ENCODE assay signal across 1 cellular context in genomic region chr19:2427323-2428026, GRCh38.
TF ChIP-seq lines count a peak whose summit lies in the region.

Gene TIMM13 (minus strand): TSS chr19:2427586. CDS start chr19:2427533, 53 bp downstream.

TF ChIP-seq in K562, 482 proteins besides CTCF, POLR2A, EP300 and RAD21 (continued from another document):
- TF ChIP-seq THAP7 (CRISPR knock-in tag; IDR thresholded peaks at IDR 0.05) (no peak), RBM39 (optimal IDR thresholded peaks at IDR 0.05; ENCODE audit: low read depth, low read length) (no peak), CGGBP1 (CRISPR knock-in tag; IDR thresholded peaks at IDR 0.05) (0 out of 2 replicates have a peak, but pooled peaks have one; percentile 28), CEBPZ (IDR thresholded peaks at IDR 0.05; ENCODE audit: borderline replicate concordance, low read depth, low read length) (no peak), FOXP1 (CRISPR knock-in tag; IDR thresholded peaks at IDR 0.05) (peak; percentile 32; the same call in 1 of the 2 replicates), HIVEP1 (CRISPR knock-in tag; IDR thresholded peaks at IDR 0.05) (0 out of 2 replicates have a peak, but pooled peaks have one; percentile 67), CREB3 (tag; conservative IDR thresholded peaks at IDR 0.05; ENCODE audit: low read depth) (no peak), ILF3 (IDR thresholded peaks at IDR 0.05; ENCODE audit: borderline replicate concordance) (no peak), MCM7 (IDR thresholded peaks at IDR 0.05) (no peak), ZNF280A (IDR thresholded peaks at IDR 0.05; ENCODE audit: low read depth, partially characterized antibody) (no peak), ZFP1 (CRISPR knock-in tag; IDR thresholded peaks at IDR 0.05) (no peak), CBX3 (IDR thresholded peaks at IDR 0.05; ENCODE audit: borderline replicate concordance in 1 of 2, low read length in 2 of 2) (no peak), HSF4 (CRISPR knock-in tag; IDR thresholded peaks at IDR 0.05; ENCODE audit: borderline replicate concordance) (no peak), VEZF1 (CRISPR knock-in tag; IDR thresholded peaks at IDR 0.05) (peak; percentile 35), RAD51 (IDR thresholded peaks at IDR 0.05; ENCODE audit: borderline replicate concordance, low read depth) (peak; percentile 98), ATF3 (IDR thresholded peaks at IDR 0.05) (peak; percentile 76), ATF3 (CRISPR knock-in tag; conservative IDR thresholded peaks at IDR 0.05) (no peak; the same call in none of the 2 replicates), PML (IDR thresholded peaks at IDR 0.05; ENCODE audit: low read length) (peak; percentile 79; the same call in 1 of the 2 replicates)
- TF ChIP-seq, protein P1, sequence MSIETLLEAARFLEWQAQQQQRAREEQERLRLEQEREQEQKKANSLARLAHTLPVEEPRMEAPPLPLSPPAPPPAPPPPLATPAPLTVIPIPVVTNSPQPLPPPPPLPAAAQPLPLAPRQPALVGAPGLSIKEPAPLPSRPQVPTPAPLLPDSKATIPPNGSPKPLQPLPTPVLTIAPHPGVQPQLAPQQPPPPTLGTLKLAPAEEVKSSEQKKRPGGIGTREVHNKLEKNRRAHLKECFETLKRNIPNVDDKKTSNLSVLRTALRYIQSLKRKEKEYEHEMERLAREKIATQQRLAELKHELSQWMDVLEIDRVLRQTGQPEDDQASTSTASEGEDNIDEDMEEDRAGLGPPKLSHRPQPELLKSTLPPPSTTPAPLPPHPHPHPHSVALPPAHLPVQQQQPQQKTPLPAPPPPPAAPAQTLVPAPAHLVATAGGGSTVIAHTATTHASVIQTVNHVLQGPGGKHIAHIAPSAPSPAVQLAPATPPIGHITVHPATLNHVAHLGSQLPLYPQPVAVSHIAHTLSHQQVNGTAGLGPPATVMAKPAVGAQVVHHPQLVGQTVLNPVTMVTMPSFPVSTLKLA (conservative IDR thresholded peaks at IDR 0.05): peak; percentile 95 to 98
- TF ChIP-seq, protein P2, sequence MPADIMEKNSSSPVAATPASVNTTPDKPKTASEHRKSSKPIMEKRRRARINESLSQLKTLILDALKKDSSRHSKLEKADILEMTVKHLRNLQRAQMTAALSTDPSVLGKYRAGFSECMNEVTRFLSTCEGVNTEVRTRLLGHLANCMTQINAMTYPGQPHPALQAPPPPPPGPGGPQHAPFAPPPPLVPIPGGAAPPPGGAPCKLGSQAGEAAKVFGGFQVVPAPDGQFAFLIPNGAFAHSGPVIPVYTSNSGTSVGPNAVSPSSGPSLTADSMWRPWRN (IDR thresholded peaks at IDR 0.05; ENCODE audit: low read depth): no peak
- TF ChIP-seq, protein P3, sequence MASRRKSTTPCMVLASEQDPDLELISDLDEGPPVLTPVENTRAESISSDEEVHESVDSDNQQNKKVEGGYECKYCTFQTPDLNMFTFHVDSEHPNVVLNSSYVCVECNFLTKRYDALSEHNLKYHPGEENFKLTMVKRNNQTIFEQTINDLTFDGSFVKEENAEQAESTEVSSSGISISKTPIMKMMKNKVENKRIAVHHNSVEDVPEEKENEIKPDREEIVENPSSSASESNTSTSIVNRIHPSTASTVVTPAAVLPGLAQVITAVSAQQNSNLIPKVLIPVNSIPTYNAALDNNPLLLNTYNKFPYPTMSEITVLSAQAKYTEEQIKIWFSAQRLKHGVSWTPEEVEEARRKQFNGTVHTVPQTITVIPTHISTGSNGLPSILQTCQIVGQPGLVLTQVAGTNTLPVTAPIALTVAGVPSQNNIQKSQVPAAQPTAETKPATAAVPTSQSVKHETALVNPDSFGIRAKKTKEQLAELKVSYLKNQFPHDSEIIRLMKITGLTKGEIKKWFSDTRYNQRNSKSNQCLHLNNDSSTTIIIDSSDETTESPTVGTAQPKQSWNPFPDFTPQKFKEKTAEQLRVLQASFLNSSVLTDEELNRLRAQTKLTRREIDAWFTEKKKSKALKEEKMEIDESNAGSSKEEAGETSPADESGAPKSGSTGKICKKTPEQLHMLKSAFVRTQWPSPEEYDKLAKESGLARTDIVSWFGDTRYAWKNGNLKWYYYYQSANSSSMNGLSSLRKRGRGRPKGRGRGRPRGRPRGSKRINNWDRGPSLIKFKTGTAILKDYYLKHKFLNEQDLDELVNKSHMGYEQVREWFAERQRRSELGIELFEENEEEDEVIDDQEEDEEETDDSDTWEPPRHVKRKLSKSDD (conservative IDR thresholded peaks at IDR 0.05; ENCODE audit: low read length): no peak
- TF ChIP-seq, protein P4, sequence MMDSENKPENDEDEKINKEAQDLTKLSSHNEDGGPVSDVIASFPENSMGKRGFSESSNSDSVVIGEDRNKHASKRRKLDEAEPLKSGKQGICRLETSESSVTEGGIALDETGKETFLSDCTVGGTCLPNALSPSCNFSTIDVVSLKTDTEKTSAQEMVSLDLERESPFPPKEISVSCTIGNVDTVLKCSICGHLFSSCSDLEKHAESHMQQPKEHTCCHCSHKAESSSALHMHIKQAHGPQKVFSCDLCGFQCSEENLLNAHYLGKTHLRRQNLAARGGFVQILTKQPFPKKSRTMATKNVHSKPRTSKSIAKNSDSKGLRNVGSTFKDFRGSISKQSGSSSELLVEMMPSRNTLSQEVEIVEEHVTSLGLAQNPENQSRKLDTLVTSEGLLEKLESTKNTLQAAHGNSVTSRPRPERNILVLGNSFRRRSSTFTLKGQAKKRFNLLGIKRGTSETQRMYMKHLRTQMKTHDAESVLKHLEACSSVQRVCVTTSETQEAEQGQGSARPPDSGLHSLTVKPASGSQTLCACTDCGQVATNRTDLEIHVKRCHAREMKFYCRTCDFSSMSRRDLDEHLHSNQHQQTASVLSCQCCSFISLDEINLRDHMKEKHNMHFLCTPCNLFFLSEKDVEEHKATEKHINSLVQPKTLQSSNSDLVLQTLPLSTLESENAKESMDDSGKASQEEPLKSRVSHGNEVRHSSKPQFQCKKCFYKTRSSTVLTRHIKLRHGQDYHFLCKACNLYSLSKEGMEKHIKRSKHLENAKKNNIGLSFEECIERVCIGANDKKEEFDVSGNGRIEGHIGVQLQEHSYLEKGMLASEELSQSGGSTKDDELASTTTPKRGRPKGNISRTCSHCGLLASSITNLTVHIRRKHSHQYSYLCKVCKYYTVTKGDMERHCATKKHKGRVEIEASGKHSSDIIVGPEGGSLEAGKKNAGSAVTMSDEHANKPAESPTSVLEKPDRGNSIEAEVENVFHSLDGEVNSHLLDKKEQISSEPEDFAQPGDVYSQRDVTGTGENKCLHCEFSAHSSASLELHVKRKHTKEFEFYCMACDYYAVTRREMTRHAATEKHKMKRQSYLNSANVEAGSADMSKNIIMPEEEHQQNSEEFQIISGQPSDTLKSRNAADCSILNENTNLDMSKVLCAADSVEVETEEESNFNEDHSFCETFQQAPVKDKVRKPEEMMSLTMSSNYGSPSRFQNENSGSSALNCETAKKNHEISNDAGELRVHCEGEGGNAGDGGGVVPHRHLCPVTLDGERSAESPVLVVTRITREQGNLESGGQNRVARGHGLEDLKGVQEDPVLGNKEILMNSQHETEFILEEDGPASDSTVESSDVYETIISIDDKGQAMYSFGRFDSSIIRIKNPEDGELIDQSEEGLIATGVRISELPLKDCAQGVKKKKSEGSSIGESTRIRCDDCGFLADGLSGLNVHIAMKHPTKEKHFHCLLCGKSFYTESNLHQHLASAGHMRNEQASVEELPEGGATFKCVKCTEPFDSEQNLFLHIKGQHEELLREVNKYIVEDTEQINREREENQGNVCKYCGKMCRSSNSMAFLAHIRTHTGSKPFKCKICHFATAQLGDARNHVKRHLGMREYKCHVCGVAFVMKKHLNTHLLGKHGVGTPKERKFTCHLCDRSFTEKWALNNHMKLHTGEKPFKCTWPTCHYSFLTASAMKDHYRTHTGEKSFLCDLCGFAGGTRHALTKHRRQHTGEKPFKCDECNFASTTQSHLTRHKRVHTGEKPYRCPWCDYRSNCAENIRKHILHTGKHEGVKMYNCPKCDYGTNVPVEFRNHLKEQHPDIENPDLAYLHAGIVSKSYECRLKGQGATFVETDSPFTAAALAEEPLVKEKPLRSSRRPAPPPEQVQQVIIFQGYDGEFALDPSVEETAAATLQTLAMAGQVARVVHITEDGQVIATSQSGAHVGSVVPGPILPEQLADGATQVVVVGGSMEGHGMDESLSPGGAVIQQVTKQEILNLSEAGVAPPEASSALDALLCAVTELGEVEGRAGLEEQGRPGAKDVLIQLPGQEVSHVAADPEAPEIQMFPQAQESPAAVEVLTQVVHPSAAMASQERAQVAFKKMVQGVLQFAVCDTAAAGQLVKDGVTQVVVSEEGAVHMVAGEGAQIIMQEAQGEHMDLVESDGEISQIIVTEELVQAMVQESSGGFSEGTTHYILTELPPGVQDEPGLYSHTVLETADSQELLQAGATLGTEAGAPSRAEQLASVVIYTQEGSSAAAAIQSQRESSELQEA (IDR thresholded peaks at IDR 0.05; ENCODE audit: low read depth): no peak
